1 cellular context compared by ENCODE assay signal in genomic region chr19:18097217-18097992, GRCh38.
TF ChIP-seq lines count a peak whose summit lies in the region.

Gene MAST3 (plus strand): TSS chr19:18097778. CDS start chr19:18097793, 15 bp downstream.

TF ChIP-seq in IMR-90, 13 proteins besides CTCF, POLR2A, EP300 and RAD21:
- TF ChIP-seq RFX5 (IDR thresholded peaks at IDR 0.05; ENCODE audit: low read depth, low read length) (no peak), MXI1 (IDR thresholded peaks at IDR 0.05; ENCODE audit: borderline replicate concordance, low read depth, low read length) (no peak), CEBPB (IDR thresholded peaks at IDR 0.05; ENCODE audit: low read depth, low read length) (no peak), MAZ (IDR thresholded peaks at IDR 0.05; ENCODE audit: borderline replicate concordance, low read depth, low read length) (peak; percentile 45; the same call in 1 of the 2 replicates), MAFK (IDR thresholded peaks at IDR 0.05; ENCODE audit: low read depth, low read length) (no peak), CHD1 (IDR thresholded peaks at IDR 0.05; ENCODE audit: low read depth, low read length) (no peak), NFE2L2 (IDR thresholded peaks at IDR 0.05; ENCODE audit: low read depth, low read length) (no peak), FOS (IDR thresholded peaks at IDR 0.05; ENCODE audit: low read depth, low read length) (no peak), USF2 (IDR thresholded peaks at IDR 0.05; ENCODE audit: low read depth, low read length) (peak; percentile 82), SMC3 (IDR thresholded peaks at IDR 0.05; ENCODE audit: low read depth, low read length) (no peak), BHLHE40 (IDR thresholded peaks at IDR 0.05; ENCODE audit: low read depth, low read length) (no peak)
